In genomic region chr3:96480881-96481280, GRCh38 we compare ENCODE assay signal across 8 cellular contexts.
"Had no signal": no experiment of that assay in that cellular context is flagged by ENCODE, and none has a peak within 500 bp of the region (broad histone marks: within the 10 kb centered on the region; RNA-seq: fewer than 3 reads in every experiment).

No MANE protein-coding gene starts in this region.

- H3K4me3 ChIP-seq: GM23338, K562 had no signal

- DNase-seq: H9, HCEC 1CT, IMR-90 had no signal

- ATAC-seq: GM23338, K562 had no signal

- FAIRE-seq: H1, H54, HTR-8/SVneo, K562 had no signal
